Comparison of ENCODE assay signal across 17 cellular contexts in the genomic region with DNA sequence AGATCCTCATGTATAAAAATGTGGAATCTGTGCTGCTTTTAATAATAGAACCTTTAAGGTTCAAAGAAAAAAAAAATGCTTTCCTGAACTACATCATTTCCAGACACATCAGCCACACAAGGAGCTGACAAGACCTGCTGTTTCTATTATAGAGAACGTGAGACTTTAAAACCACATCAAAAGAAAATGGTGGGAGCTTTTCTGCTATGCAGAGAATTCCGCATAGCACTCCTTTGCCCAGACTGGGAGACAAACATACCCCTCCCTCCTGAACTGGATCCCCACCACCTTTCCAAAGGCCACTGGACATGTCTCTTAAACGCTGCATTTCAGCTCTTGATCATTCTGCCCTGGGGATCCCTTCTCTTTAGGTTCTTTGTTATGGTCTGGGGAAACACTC. TPM values are rescaled to one million over a fixed set of nuclear protein-coding genes. Genes with fewer than 3 reads are reported as not detected.
DNase-seq lines count a peak whose midpoint lies in the region; ATAC-seq and TF ChIP-seq lines count a peak whose summit lies in the region.
"Had no signal": no experiment of that assay in that cellular context is flagged by ENCODE, and none has a peak within 500 bp of the region (broad histone marks: within the 10 kb centered on the region; RNA-seq: fewer than 3 reads in every experiment).

No MANE protein-coding gene starts in this region.

- H3K9me3 ChIP-seq in A673 (ENCODE audit: low read depth, low read length, poor library complexity, severe bottlenecking) = no peaks in the 10 kb centered on the region
- H3K9me3 ChIP-seq in CD8-positive, alpha-beta memory T cell (ENCODE audit: low read length) = no peaks in the 10 kb centered on the region
- H3K9me3 ChIP-seq: Peyer's patch had no signal

- H3K4me3 ChIP-seq in A673 (ENCODE audit: low read depth, low read length, poor library complexity, severe bottlenecking) = no peak overlapping the region
- no peak overlapping the region for H3K4me3 ChIP-seq in CD8-positive, alpha-beta memory T cell (ENCODE audit: low read length)
- H3K4me3 ChIP-seq: Peyer's patch, SK-N-MC had no signal

- peaks cover 77% of the 10 kb centered on the region for H3K36me3 ChIP-seq in A673 (ENCODE audit: insufficient read depth, low read length, poor library complexity, severe bottlenecking)
- peaks cover 4% of the 10 kb centered on the region for H3K36me3 ChIP-seq in CD8-positive, alpha-beta memory T cell (ENCODE audit: insufficient read depth, low read length)

- CTCF ChIA-PET in A673 (lab: Charles Lee) = no interaction called here
- CTCF ChIA-PET in CD8-positive, alpha-beta memory T cell (lab: Charles Lee) = interaction anchor here (0.7 to 0.9 kb wide), 2 partner anchors 41 to 61 kb away, joined by 3 to 4 read pairs; no protein-coding TSS in a partner anchor
- CTCF ChIA-PET in T-cell (lab: Charles Lee) = interaction anchor here (0.7 to 0.9 kb wide), 2 partner anchors 9 to 131 kb away, joined by 4 to 6 read pairs; no protein-coding TSS in a partner anchor

- POLR2A ChIA-PET in A673 (lab: Charles Lee; ENCODE audit: low non-redundant PET) = no interaction called here
- POLR2A ChIA-PET in CD8-positive, alpha-beta memory T cell (lab: Charles Lee) = no interaction called here
- POLR2A ChIA-PET in T-cell (lab: Charles Lee) = no interaction called here

- ATAC-seq in T-cell (replicated peaks in 1 of 4) (no peak), HG02610 (IDR thresholded peaks at IDR 0.05; ENCODE audit: unreplicated experiment) (no peak)
- ATAC-seq in central memory CD8-positive, alpha-beta T cell (replicated peaks; ENCODE audit: extremely low read depth, poor library complexity, severe bottlenecking) = no peak

- H3K36me3 Mint-ChIP-seq in CD8-positive, alpha-beta memory T cell = peaks cover 0 to 53% (median 24%) of the 10 kb centered on the region in 3 donors
- peaks cover 45% of the 10 kb centered on the region for H3K36me3 Mint-ChIP-seq in T-cell
- peaks cover 17% of the 10 kb centered on the region for H3K36me3 Mint-ChIP-seq in central memory CD8-positive, alpha-beta T cell (ENCODE audit: insufficient read depth)

- BruUV-seq in A673 (replicated peaks; lab: Mats Ljungman, UMichigan) = TSS peak; percentile 37

- H3K27ac Mint-ChIP-seq in CD8-positive, alpha-beta memory T cell = peak overlapping the region; percentile 12 to 99 (median 84)
- peak overlapping the region; percentile 96 to 98 for H3K27ac Mint-ChIP-seq in T-cell
- H3K27ac Mint-ChIP-seq in central memory CD8-positive, alpha-beta T cell (ENCODE audit: low read depth) = peak overlapping the region; percentile 19

- H3K4me1 ChIP-seq in A673 (ENCODE audit: insufficient read depth, low read length, poor library complexity, severe bottlenecking) = peaks cover 11% of the 10 kb centered on the region
- H3K4me1 ChIP-seq in CD8-positive, alpha-beta memory T cell (ENCODE audit: insufficient read depth, low read length) = peaks cover 58% of the 10 kb centered on the region

- intact Hi-C loops in A673 (cut with micrococcal nuclease; ENCODE audit: unreplicated experiment) = no loop called here

- no peak overlapping the region for H3K27ac ChIP-seq in A673 (ENCODE audit: low read depth, low read length, poor library complexity, severe bottlenecking)
- no peak overlapping the region for H3K27ac ChIP-seq in CD8-positive, alpha-beta memory T cell (ENCODE audit: low read depth, low read length)
- H3K27ac ChIP-seq: HL-60, Peyer's patch, SK-N-MC had no signal

- peaks cover 49 to 55% (median 54%) of the 10 kb centered on the region in 3 donors for H3K4me1 Mint-ChIP-seq in CD8-positive, alpha-beta memory T cell
- peaks cover 58 to 64% (median 60%) of the 10 kb centered on the region in 3 donors for H3K4me1 Mint-ChIP-seq in T-cell
- H3K4me1 Mint-ChIP-seq in central memory CD8-positive, alpha-beta T cell = peaks cover 50% of the 10 kb centered on the region

- DNase-seq in A673 (ENCODE audit: low spot score) (no peak), T-cell (no peak), mucosa of gallbladder (ENCODE audit: low spot score) (no peak), HuH-7.5 (ENCODE audit: low spot score) (no peak), NCI-H1417 treated with DMSO at 0.1 percent for 48 hours (lab: John Stamatoyannopoulos, UW) (no peak)
- no peak for DNase-seq in CD8-positive, alpha-beta memory T cell
- no peak for DNase-seq in central memory CD8-positive, alpha-beta T cell (ENCODE audit: low spot score in 2 of 2)
- DNase-seq: HCEC 1CT, KBM-7, NCI-H1436 treated with DMSO at 0.1 percent for 48 hours, NCI-H2029 treated with DMSO at 0.1 percent for 48 hours, NCI-H774, Peyer's patch, Right ventricle myocardium superior had no signal

- H3K27me3 Mint-ChIP-seq in CD8-positive, alpha-beta memory T cell = no peaks in the 10 kb centered on the region
- H3K27me3 Mint-ChIP-seq in T-cell = no peaks in the 10 kb centered on the region
- H3K27me3 Mint-ChIP-seq in central memory CD8-positive, alpha-beta T cell = no peaks in the 10 kb centered on the region

- H3K9me3 Mint-ChIP-seq in CD8-positive, alpha-beta memory T cell = no peaks in the 10 kb centered on the region
- H3K9me3 Mint-ChIP-seq in T-cell = no peaks in the 10 kb centered on the region
- no peaks in the 10 kb centered on the region for H3K9me3 Mint-ChIP-seq in central memory CD8-positive, alpha-beta T cell

- TF ChIP-seq CTCF in A673 (conservative IDR thresholded peaks at IDR 0.05; ENCODE audit: low read depth, low read length) = no peak

- no peak overlapping the region for H3K4me3 Mint-ChIP-seq in CD8-positive, alpha-beta memory T cell
- H3K4me3 Mint-ChIP-seq in T-cell = peak overlapping the region in 1 of 3 donors; percentile 65
- H3K4me3 Mint-ChIP-seq in central memory CD8-positive, alpha-beta T cell = no peak overlapping the region

- no peaks in the 10 kb centered on the region for H3K27me3 ChIP-seq in A673 (replicated peaks; ENCODE audit: insufficient read depth, low read depth, low read length, poor library complexity)
- no peaks in the 10 kb centered on the region for H3K27me3 ChIP-seq in CD8-positive, alpha-beta memory T cell (ENCODE audit: insufficient read depth, low read length, poor library complexity, severe bottlenecking)
- H3K27me3 ChIP-seq: Peyer's patch had no signal

RNA-seq across cellular contexts. Expression of a gene that starts 41.9 kb away (rescaled TPM):
- total RNA-seq in A673 (2021) (39.8 and 41.2 TPM in 2 replicates), T-cell (10 to 100 TPM; 12.2 to 17.4 (median 16.0) TPM), mucosa of gallbladder (13.4 TPM)
- 10 to 100 TPM; 33.1 to 34.0 TPM for total RNA-seq in CD8-positive, alpha-beta memory T cell
- polyA plus RNA-seq in CD8-positive, alpha-beta memory T cell = 10.3 TPM

RNA-seq across cellular contexts. Expression of a gene that starts 52.8 kb away (rescaled TPM):
- total RNA-seq in A673 (2021) (0.06 and 0.09 TPM in 2 replicates), T-cell (1 to 10 TPM in 1 of 5 donors, under 1 TPM in 4; 0.33 to 1.3 (median 0.76) TPM), mucosa of gallbladder (1.8 TPM)
- 1 to 10 TPM in 1 of 2 experiments, under 1 TPM in 1; 0.91 to 1.2 TPM for total RNA-seq in CD8-positive, alpha-beta memory T cell
- polyA plus RNA-seq in CD8-positive, alpha-beta memory T cell = 0.14 TPM

Comparison
In these comparisons a context has a peak if more than half of its experiments do, and no peak if none do; other contexts are left out.
1. H3K27ac Mint-ChIP-seq: peak in every context shown above with its lines; median percentile 97 in T-cell; 84 in CD8-positive, alpha-beta memory T cell; 19 in central memory CD8-positive, alpha-beta T cell.